ENCODE assay signal across 22 cellular contexts in genomic region chr10:17410907-17411306, GRCh38. TPM values are rescaled to one million over a fixed set of nuclear protein-coding genes. Genes with fewer than 3 reads are reported as not detected.
"Had no signal": no experiment of that assay in that cellular context is flagged by ENCODE, and none has a peak within 500 bp of the region (broad histone marks: within the 10 kb centered on the region; RNA-seq: fewer than 3 reads in every experiment).

No MANE protein-coding gene starts in this region.

- ATAC-seq: HepG2 had no signal

- H3K9ac ChIP-seq: KMS-11 had no signal

- H3K4me3 ChIP-seq: SJSA1, SK-N-MC had no signal

- H3K4me2 ChIP-seq: KMS-11 had no signal

- H3K36me3 ChIP-seq: SJSA1 had no signal

- DNase-seq: IMR-90, MV-4-11, NCI-H1048, NCI-H1105, NCI-H1436 treated with DMSO at 0.1 percent for 48 hours, NCI-H1694, NCI-H187 treated with DMSO at 0.1 percent for 48 hours, NCI-H2029 treated with DMSO at 0.1 percent for 48 hours, NCI-H2107, NCI-H2227 treated with DMSO at 0.1 percent for 48 hours, NCI-H446, NCI-H510A, NCI-H524 treated with DMSO at 0.1 percent for 48 hours, NCI-H82, Right ventricle myocardium superior, RPMI8226, SIG-M5, T-helper 2 cell had no signal

- H3K9me3 ChIP-seq: SJSA1 had no signal

- H3K27ac ChIP-seq: KMS-11, SJSA1, SK-N-MC had no signal

RNA-seq across cellular contexts. Expression of gene ST8SIA6, which starts 43.5 kb away (rescaled TPM):
- polyA plus RNA-seq: HepG2 had no signal
